Comparison of ENCODE assay signal across 14 cellular contexts in genomic region chr15:49468440-49468839, GRCh38. TPM values are rescaled to one million over a fixed set of nuclear protein-coding genes. Genes with fewer than 3 reads are reported as not detected.
DNase-seq lines count a peak whose midpoint lies in the region; ATAC-seq and TF ChIP-seq lines count a peak whose summit lies in the region.
"Had no signal": no experiment of that assay in that cellular context is flagged by ENCODE, and none has a peak within 500 bp of the region (broad histone marks: within the 10 kb centered on the region; RNA-seq: fewer than 3 reads in every experiment).

No MANE protein-coding gene starts in this region.

- no peak for ATAC-seq in HG03378 (IDR thresholded peaks at IDR 0.05; ENCODE audit: unreplicated experiment)
- no peak for ATAC-seq in natural killer cell

- H3K4me3 Mint-ChIP-seq in natural killer cell: no peak overlapping the region
- H3K4me3 Mint-ChIP-seq: stimulated activated naive CD8-positive, alpha-beta T cell treated with anti-CD3 and anti-CD28 coated beads, Interleukin-15, Interleukin-2, amounts not matched to agents 100 ng/mL and 50 ng/mL, for 24 hours had no signal

- TF ChIP-seq CTCF in natural killer cell (IDR thresholded peaks at IDR 0.05): no peak

- H3K4me1 Mint-ChIP-seq in natural killer cell: peaks cover 4 to 6% of the 10 kb centered on the region in 2 donors

- H3K36me3 Mint-ChIP-seq in natural killer cell: no peaks in the 10 kb centered on the region

- intact Hi-C loops in natural killer cell (cut with micrococcal nuclease): no loop called here

- H3K27ac Mint-ChIP-seq in natural killer cell: no peak overlapping the region
- H3K27ac Mint-ChIP-seq: stimulated activated naive CD8-positive, alpha-beta T cell treated with anti-CD3 and anti-CD28 coated beads, Interleukin-15, Interleukin-2, amounts not matched to agents 100 ng/mL and 50 ng/mL, for 24 hours had no signal

- H3K27me3 Mint-ChIP-seq in natural killer cell (ENCODE audit: low read depth in 2 of 2): peaks cover 0 to 5% of the 10 kb centered on the region in 2 donors

- peak; percentile 13 for DNase-seq in H4 (ENCODE audit: low spot score)
- DNase-seq in amniotic epithelial cell (ENCODE audit: low read depth): peak; percentile 33
- DNase-seq in iris pigment epithelial cell (ENCODE audit: low read depth): peak; percentile 49
- DNase-seq in stromal cell of bone marrow (ENCODE audit: low read depth): peak; percentile 48
- no peak for DNase-seq in DMS79 (lab: John Stamatoyannopoulos, UW)
- DNase-seq in natural killer cell: no peak
- DNase-seq in inferior parietal cortex (ENCODE audit: extremely low spot score): no peak
- DNase-seq: NCI-H1436 treated with DMSO at 0.1 percent for 48 hours, NCI-H526 treated with DMSO at 0.1 percent for 48 hours, SHP77 treated with DMSO at 0.1 percent for 48 hours had no signal

- H3K9me3 Mint-ChIP-seq in natural killer cell: no peaks in the 10 kb centered on the region
- H3K9me3 Mint-ChIP-seq: stimulated activated naive CD8-positive, alpha-beta T cell treated with anti-CD3 and anti-CD28 coated beads, Interleukin-15, Interleukin-2, amounts not matched to agents 100 ng/mL and 50 ng/mL, for 24 hours had no signal

RNA-seq across cellular contexts. Expression of gene FGF7, which starts 45.4 kb away (rescaled TPM):
- total RNA-seq in H4 (2014; rRNA removed; shearing (Covaris generic)): 3.6 and 8.2 TPM in 2 replicates
- total RNA-seq in natural killer cell: not detected
- total RNA-seq: endothelial cell of umbilical vein, pulmonary artery endothelial cell had no signal

Comparison
In these comparisons a context has a peak if more than half of its experiments do, and no peak if none do; other contexts are left out.
1. DNase-seq: peak in H4 (single experiment), amniotic epithelial cell (single experiment), iris pigment epithelial cell (single experiment) and stromal cell of bone marrow (single experiment); none in DMS79 (single experiment), natural killer cell (single experiment) and inferior parietal cortex (single experiment).